In the genomic region with DNA sequence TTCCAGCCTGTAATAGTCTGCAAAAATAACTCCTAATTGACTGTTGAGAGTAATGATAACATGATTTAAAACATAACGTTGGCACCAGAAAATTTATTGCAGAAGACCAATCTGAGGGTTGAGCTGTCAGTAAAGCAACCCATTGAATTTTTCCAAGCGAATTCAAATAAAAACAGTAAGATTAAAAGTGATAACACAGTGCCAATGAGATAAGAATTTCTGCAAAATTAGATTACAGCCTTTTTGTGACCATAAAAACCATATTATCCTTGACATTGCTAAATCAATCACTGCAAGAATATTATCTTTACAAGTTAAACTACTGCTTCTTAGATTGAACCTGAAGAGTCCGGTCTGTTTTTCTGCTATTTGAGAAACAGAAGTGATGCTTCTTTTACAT, we compare ENCODE assay signal across 4 cellular contexts.
"Had no signal": no experiment of that assay in that cellular context is flagged by ENCODE, and none has a peak within 500 bp of the region (broad histone marks: within the 10 kb centered on the region; RNA-seq: fewer than 3 reads in every experiment).

No MANE protein-coding gene starts in this region.

- ATAC-seq: HepG2, K562 had no signal

- DNase-seq: IMR-90 had no signal

- H3K27ac ChIP-seq: HL-60 had no signal

- H3K4me3 ChIP-seq: K562 had no signal
